ENCODE assay signal across 8 cellular contexts in genomic region chr12:89525002-89525823, GRCh38. TPM values are rescaled to one million over a fixed set of nuclear protein-coding genes. Genes with fewer than 3 reads are reported as not detected.
DNase-seq lines count a peak whose midpoint lies in the region; ATAC-seq and TF ChIP-seq lines count a peak whose summit lies in the region.

No MANE protein-coding gene starts in this region.

- peak in 1 of 7 experiments; percentile 7 for TF ChIP-seq CTCF in stomach (IDR thresholded peaks at IDR 0.05)

- intact Hi-C loops in stomach (cut with DNase I; ENCODE audit: low total_unique reads), result loop anchor here (10.0 kb wide), 1 partner anchor 510 kb away; no protein-coding TSS in a partner anchor

- H3K27ac ChIP-seq in esophagus (ENCODE audit: low read depth in 2 of 2, low read length in 1 of 2) (peak overlapping the region; percentile 92 to 96), stomach (peak overlapping the region; percentile 90 to 96 (median 92))

- H3K4me3 ChIP-seq in esophagus (ENCODE audit: low read depth in 1 of 2, low read length in 2 of 2) (peak overlapping the region; percentile 82 to 91), stomach (peak overlapping the region; percentile 79 to 97 (median 90))

- H3K9me3 ChIP-seq in esophagus (ENCODE audit: control insufficient read depth in 2 of 2, insufficient read depth in 1 of 2, low read depth in 1 of 2, low read length in 1 of 2), result no peaks in the 10 kb centered on the region
- H3K9me3 ChIP-seq in stomach, result no peaks in the 10 kb centered on the region

- H3K4me3 Mint-ChIP-seq in naive B cell, result peak overlapping the region; percentile 93 to 99 (median 99)

- H3K36me3 ChIP-seq in esophagus (ENCODE audit: control insufficient read depth in 2 of 2, insufficient read depth in 2 of 2, low read length in 1 of 2) (no peaks in the 10 kb centered on the region), stomach (no peaks in the 10 kb centered on the region)

- H3K27me3 ChIP-seq in esophagus (ENCODE audit: control insufficient read depth in 1 of 2, insufficient read depth in 2 of 2, low read length in 2 of 2) (no peaks in the 10 kb centered on the region), stomach (no peaks in the 10 kb centered on the region)

- TF ChIP-seq EP300 in stomach (IDR thresholded peaks at IDR 0.05), result no peak

- H3K36me3 Mint-ChIP-seq in naive B cell, result peaks cover 8% of the 10 kb centered on the region in 2 donors

- peaks cover 6% of the 10 kb centered on the region in 2 donors for H3K4me1 ChIP-seq in esophagus (ENCODE audit: control insufficient read depth in 2 of 2, insufficient read depth in 2 of 2, low read length in 1 of 2)
- peaks cover 25 to 68% (median 43%) of the 10 kb centered on the region in 4 donors for H3K4me1 ChIP-seq in stomach

- TF ChIP-seq POLR2A in stomach (IDR thresholded peaks at IDR 0.05), result no peak

- peak; percentile 44 for DNase-seq in NCI-H2196 (lab: John Stamatoyannopoulos, UW; ENCODE audit: unreplicated experiment)
- DNase-seq in NCI-H2196 treated with DMSO at 0.1 percent for 48 hours (lab: John Stamatoyannopoulos, UW; ENCODE audit: unreplicated experiment), result no peak
- peak; percentile 75 for DNase-seq in NCI-H146 (lab: John Stamatoyannopoulos, UW)
- peak; percentile 12 for DNase-seq in activated T-cell treated with anti-CD3 and anti-CD28 coated beads for 4 hours
- DNase-seq in naive B cell, result no peak
- peak; percentile 52 for DNase-seq in stomach

- no peaks in the 10 kb centered on the region for H3K9me3 Mint-ChIP-seq in naive B cell

- peak overlapping the region; percentile 88 to 98 (median 94) for H3K27ac Mint-ChIP-seq in naive B cell

- peaks cover 40 to 56% (median 48%) of the 10 kb centered on the region in 3 donors for H3K4me1 Mint-ChIP-seq in naive B cell

- no peaks in the 10 kb centered on the region for H3K27me3 Mint-ChIP-seq in naive B cell

- WGBS in esophagus, 2 donors, result 0% methylated on average over 67 of the region's 67 CpGs
- 0 to 1% (median 1%) methylated on average over 48 to 67 of the region's 67 CpGs for WGBS in stomach, 5 donors

- ATAC-seq in HG02763 (IDR thresholded peaks at IDR 0.05; ENCODE audit: unreplicated experiment), result peak; percentile 24
- ATAC-seq in naive B cell (ENCODE audit: low read depth in 2 of 2), result peak; percentile 32

RNA-seq across cellular contexts. Expression of gene GALNT4, which starts 0.6 kb away (rescaled TPM):
- polyA plus RNA-seq in esophagus (1 to 10 TPM; 1.3 to 1.4 TPM), naive B cell (ENCODE audit: low read depth in 6 of 6) (1 to 10 TPM in 5 of 6 donors, not detected in 1; 2.7 to 8.1 (median 6.6) TPM), stomach (1 to 10 TPM; 2.6 to 6.8 (median 3.1) TPM)
- 100 to 1,000 TPM in 1 of 5 donors, 10 to 100 TPM in 2, 1 to 10 TPM in 1, under 1 TPM in 1; 0.45 to 111 (median 12.2) TPM for total RNA-seq in stomach

RNA-seq across cellular contexts. Expression of gene POC1B, which starts 0.6 kb away (rescaled TPM):
- polyA plus RNA-seq in esophagus, result 1 to 10 TPM; 4.0 to 5.5 TPM
- polyA plus RNA-seq in naive B cell (ENCODE audit: low read depth in 6 of 6), result 10 to 100 TPM; 41.2 to 65.8 (median 45.1) TPM
- 10 to 100 TPM in 4 of 5 donors, 1 to 10 TPM in 1; 1.7 to 68.3 (median 55.8) TPM for total RNA-seq in stomach
- 10 to 100 TPM in 2 of 3 donors, 1 to 10 TPM in 1; 7.1 to 14.4 (median 12.5) TPM for polyA plus RNA-seq in stomach

Comparison
In these comparisons a context has a peak if more than half of its experiments do, and no peak if none do; other contexts are left out.
1. DNase-seq: peak in NCI-H2196 (single experiment), NCI-H146 (single experiment), activated T-cell treated with anti-CD3 and anti-CD28 coated beads for 4 hours (single experiment) and stomach (single experiment); none in NCI-H2196 treated with DMSO at 0.1 percent for 48 hours (single experiment) and naive B cell (single experiment).